8 cellular contexts compared by ENCODE assay signal in genomic region chr1:108214641-108215465, GRCh38. TPM values are rescaled to one million over a fixed set of nuclear protein-coding genes. Genes with fewer than 3 reads are reported as not detected.
DNase-seq lines count a peak whose midpoint lies in the region; ATAC-seq, FAIRE-seq and TF ChIP-seq lines count a peak whose summit lies in the region.
"Not testable (repeated sequence)": the region's sequence is repeated elsewhere in the genome, so short reads cannot be mapped to it uniquely, and the experiment has no call there.

No MANE protein-coding gene starts in this region.

- H4K20me1 ChIP-seq in GM12878 (ENCODE audit: control insufficient read depth, insufficient read depth): not testable (repeated sequence)

- not testable (repeated sequence) for BruUV-seq in Panc1 (replicated peaks; lab: Mats Ljungman, UMichigan); GM12878 (replicated peaks; lab: Mats Ljungman, UMichigan)

- not testable (repeated sequence) for ATAC-seq in Panc1
- ATAC-seq in GM12878: peak; percentile 69

- not testable (repeated sequence) for H3K4me1 ChIP-seq in Panc1 (ENCODE audit: control insufficient read depth, insufficient read depth, low read length); GM12878 (ENCODE audit: control insufficient read depth, insufficient read depth, low read length)

- H3K36me3 Mint-ChIP-seq in nephron (ENCODE audit: low read depth): not testable (repeated sequence)

- not testable (repeated sequence) for H3K27ac ChIP-seq in Panc1 (ENCODE audit: low read length); GM12878 (ENCODE audit: control insufficient read depth, insufficient read depth)

- not testable (repeated sequence) for H3K4me3 Mint-ChIP-seq in nephron

- not testable (repeated sequence) for H3K27me3 ChIP-seq in Panc1 (ENCODE audit: control insufficient read depth, insufficient read depth, low read length); GM12878 (replicated peaks in 1 of 2; ENCODE audit: control insufficient read depth in 2 of 2, insufficient read depth in 2 of 2, low read length in 1 of 2)

- not testable (repeated sequence) for H3K4me1 Mint-ChIP-seq in nephron

- in situ Hi-C loops in ACHN (cut with HindIII; ENCODE audit: low pct_ligation_motif_present, low pct_unique_long_range_greater_than_20kb, low sequenced_read_pairs); Panc1 (cut with HindIII; ENCODE audit: low pct_unique_long_range_greater_than_20kb, low sequenced_read_pairs); GM12878 (cut with MboI): not testable (repeated sequence)

- H3K27me3 Mint-ChIP-seq in nephron (ENCODE audit: low read depth): not testable (repeated sequence)

- not testable (repeated sequence) for H3K79me2 ChIP-seq in GM12878 (ENCODE audit: control insufficient read depth, insufficient read depth, low read length)

- H3K36me3 ChIP-seq in Panc1 (ENCODE audit: control insufficient read depth, insufficient read depth, low read length); GM12878 (ENCODE audit: control insufficient read depth in 2 of 2, insufficient read depth in 2 of 2, low read length in 1 of 2): not testable (repeated sequence)

- peak; percentile 62 for FAIRE-seq in GM12878 (lab: Jason Lieb, UNC)
- peak; percentile 99 for FAIRE-seq in frontal cortex (lab: Jason Lieb, UNC)

- SMC1A ChIA-PET in GM12878 (lab: Charles Lee; ENCODE audit: uncharacterized antibody, unreplicated experiment): interaction anchor here (0.9 kb wide), 2 partner anchors 346 to 429 kb away, joined by 3 read pairs; no protein-coding TSS in a partner anchor

- not testable (repeated sequence) for H3K9me3 ChIP-seq in Panc1 (ENCODE audit: control insufficient read depth, insufficient read depth, low read depth, low read length); GM12878 (replicated peaks; ENCODE audit: control insufficient read depth, insufficient read depth, low read length)

- TF ChIP-seq EP300 in GM12878 (IDR thresholded peaks at IDR 0.05; ENCODE audit: borderline replicate concordance in 1 of 2, control insufficient read depth in 1 of 2, low read depth in 2 of 2, low read length in 2 of 2): not testable (repeated sequence)

- peak; percentile 44 for TF ChIP-seq CTCF in GM12865 (IDR thresholded peaks at IDR 0.05; ENCODE audit: insufficient read depth, low read depth, low read length, missing control alignments)
- peak; percentile 26 for TF ChIP-seq CTCF in HFF-Myc (IDR thresholded peaks at IDR 0.05; ENCODE audit: low read depth, low read length, missing control alignments)
- peak; percentile 38; the same call in 1 of the 2 replicates for TF ChIP-seq CTCF in Panc1 (IDR thresholded peaks at IDR 0.05)
- peak; percentile 29 to 49 (median 36); a peak in 5 of 6 replicates for TF ChIP-seq CTCF in GM12878 (IDR thresholded peaks at IDR 0.05 in 2 of 3, conservative IDR thresholded peaks at IDR 0.05 in 1 of 3; ENCODE audit: control insufficient read depth in 2 of 3, extremely low read depth in 1 of 3, insufficient read depth in 1 of 3, low read depth in 3 of 3, low read length in 3 of 3)
- TF ChIP-seq CTCF in nephron (IDR thresholded peaks at IDR 0.05; ENCODE audit: unreplicated experiment in 3 of 3): peak; percentile 69 to 77 (median 72)

- not testable (repeated sequence) for H2AFZ ChIP-seq in GM12878 (ENCODE audit: control insufficient read depth, low read depth, low read length)

- CTCF ChIA-PET in Panc1 (lab: Charles Lee): not testable (repeated sequence)
- CTCF ChIA-PET in GM12878 (lab: Yijun Ruan, JAX): interaction anchor here (0.6 to 1.3 kb wide), 3 partner anchors 14 to 345 kb away, joined by 3 read pairs; partner anchors contain the start of gene EEIG2

- TF ChIP-seq RAD21 in GM12878 (IDR thresholded peaks at IDR 0.05; ENCODE audit: insufficient read depth, low read depth, low read length): peak; percentile 55

- POLR2A ChIA-PET in Panc1 (lab: Charles Lee); GM12878 (lab: Charles Lee): not testable (repeated sequence)

- not testable (repeated sequence) for TF ChIP-seq POLR2A in GM12878 (IDR thresholded peaks at IDR 0.05; ENCODE audit: low read depth, low read length)

- H3K27ac Mint-ChIP-seq in nephron: not testable (repeated sequence)

- not testable (repeated sequence) for H3K9me3 Mint-ChIP-seq in nephron

- WGBS in GM12878 (ENCODE audit: insufficient coverage, insufficient replicate concordance, low lambda C conversion rate, missing lambda C conversion rate): 5% methylated on average over 3 of the region's 5 CpGs

- H3K4me3 ChIP-seq in GM12865 (ENCODE audit: low read depth, low read length); HFF-Myc (replicated peaks; ENCODE audit: low read depth, low read length); Panc1 (ENCODE audit: low read depth in 2 of 2, low read length in 2 of 2); GM12878: not testable (repeated sequence)

- DNase-seq in ACHN (peak; percentile 50), NCI-H1092 treated with DMSO at 0.1 percent for 48 hours (lab: John Stamatoyannopoulos, UW) (peak; percentile 37)
- DNase-seq in GM12865 (ENCODE audit: low read depth); HFF-Myc (ENCODE audit: extremely low read depth, low read depth); Panc1 (ENCODE audit: low read depth, low spot score); GM12878 (ENCODE audit: low read depth, low spot score); frontal cortex (ENCODE audit: low spot score in 2 of 2): not testable (repeated sequence)

- not testable (repeated sequence) for H3K9ac ChIP-seq in GM12878 (ENCODE audit: control insufficient read depth, insufficient read depth, low read length)

- intact Hi-C loops in Panc1 (cut with micrococcal nuclease; ENCODE audit: unreplicated experiment); GM12878 (cut with micrococcal nuclease; ENCODE audit: unreplicated experiment): not testable (repeated sequence)

- H3K4me2 ChIP-seq in GM12878 (ENCODE audit: control insufficient read depth, insufficient read depth): not testable (repeated sequence)

- RAD21 ChIA-PET in GM12878 (lab: Charles Lee; ENCODE audit: unreplicated experiment): interaction anchor here (0.9 kb wide), 1 partner anchor 346 kb away, joined by 3 read pairs; no protein-coding TSS in a partner anchor

TF ChIP-seq in GM12878, 131 proteins besides CTCF, POLR2A, EP300 and RAD21 (continues in another document):
- peak; percentile 87 for TF ChIP-seq ZNF384 (IDR thresholded peaks at IDR 0.05; ENCODE audit: borderline replicate concordance, low read depth, low read length)
- TF ChIP-seq SMC3 (IDR thresholded peaks at IDR 0.05; ENCODE audit: borderline replicate concordance, low read length): peak; percentile 36; the same call in 1 of the 2 replicates

RNA-seq across cellular contexts. Expression of gene SLC25A24, which starts 14.7 kb away (rescaled TPM):
- 31.8 TPM for total RNA-seq in Panc1 (2021; ENCODE audit: unreplicated experiment)
- 15.3 TPM for polyA plus RNA-seq in Panc1 (2012; ENCODE audit: insufficient read length)
- 17.5 and 19.0 TPM in 2 replicates for total RNA-seq in GM12878 (2013; cell fraction: nucleolus; rRNA removed)
- 12.6 and 15.0 TPM in 2 replicates for total RNA-seq in GM12878 (2014; rRNA removed)
- total RNA-seq in GM12878 (2014; rRNA removed; fragmentation: Illumina TruSeq; extraction: Trizol): 17.0 and 17.1 TPM in 2 replicates
- 11.6 and 11.8 TPM in 2 replicates for total RNA-seq in GM12878 (2021)
- polyA plus RNA-seq in GM12878 (2011; ENCODE audit: low read depth): 1.1 TPM
- polyA plus RNA-seq in GM12878 (2011; rRNA removed): 17.7 and 31.1 TPM in 2 replicates
- polyA plus RNA-seq in GM12878 (2011; cell fraction: cytosol; rRNA removed): 5.6 and 6.7 TPM in 2 replicates
- polyA plus RNA-seq in GM12878 (2011; cell fraction: nucleus; rRNA removed): 7.7 and 10.8 TPM in 2 replicates
- polyA plus RNA-seq in GM12878 (2012): 1.2 and 1.9 TPM in 2 replicates
- polyA plus RNA-seq in GM12878 (2014; fragmentation: Illumina TruSeq; extraction: Trizol): 15.8 and 24.3 TPM in 2 replicates
- 1 to 10 TPM; 4.0 to 6.3 TPM for polyA plus RNA-seq in GM12878 (2014; fragmentation: Nextera tagmentation; extraction: Ambion mirVana)
- 9.4 and 10.8 TPM in 2 replicates for polyA plus RNA-seq in GM12878 (2014; rRNA removed)
- polyA plus RNA-seq in GM12878 (2016; fragmentation: Nextera tagmentation; extraction: Ambion mirVana): 10 to 100 TPM; 20.1 to 20.6 TPM
- polyA minus RNA-seq in GM12878 (2011; rRNA and poly(A)+ RNA removed): 9.5 and 11.6 TPM in 2 replicates
- polyA minus RNA-seq in GM12878 (2011; cell fraction: cytosol; rRNA and poly(A)+ RNA removed): 4.9 and 5.4 TPM in 2 replicates
- polyA minus RNA-seq in GM12878 (2011; cell fraction: nucleus; rRNA and poly(A)+ RNA removed): 8.7 and 12.4 TPM in 2 replicates
- 37.5 TPM for total RNA-seq in frontal cortex

RNA-seq across cellular contexts. Expression of gene NBPF4, which starts 29.0 kb away (rescaled TPM):
- total RNA-seq in Panc1 (2021; ENCODE audit: unreplicated experiment): not detected
- not detected for polyA plus RNA-seq in Panc1 (2012; ENCODE audit: insufficient read length)
- total RNA-seq in GM12878 (2013; cell fraction: nucleolus; rRNA removed): not detected in 2 replicates
- total RNA-seq in GM12878 (2014; rRNA removed): not detected in 2 replicates
- not detected in 2 replicates for total RNA-seq in GM12878 (2014; rRNA removed; fragmentation: Illumina TruSeq; extraction: Trizol)
- total RNA-seq in GM12878 (2021): not detected in 2 replicates
- polyA plus RNA-seq in GM12878 (2011; ENCODE audit: low read depth): not detected
- polyA plus RNA-seq in GM12878 (2011; rRNA removed): not detected in 2 replicates
- polyA plus RNA-seq in GM12878 (2011; cell fraction: cytosol; rRNA removed): not detected in 2 replicates
- polyA plus RNA-seq in GM12878 (2011; cell fraction: nucleus; rRNA removed): not detected in 2 replicates
- not detected in 2 replicates for polyA plus RNA-seq in GM12878 (2012)
- polyA plus RNA-seq in GM12878 (2014; fragmentation: Illumina TruSeq; extraction: Trizol): not detected in 2 replicates
- polyA plus RNA-seq in GM12878 (2014; fragmentation: Nextera tagmentation; extraction: Ambion mirVana): not detected
- not detected in 2 replicates for polyA plus RNA-seq in GM12878 (2014; rRNA removed)
- not detected for polyA plus RNA-seq in GM12878 (2016; fragmentation: Nextera tagmentation; extraction: Ambion mirVana)
- polyA minus RNA-seq in GM12878 (2011; rRNA and poly(A)+ RNA removed): not detected in 2 replicates
- polyA minus RNA-seq in GM12878 (2011; cell fraction: cytosol; rRNA and poly(A)+ RNA removed): not detected in 2 replicates
- not detected in 2 replicates for polyA minus RNA-seq in GM12878 (2011; cell fraction: nucleus; rRNA and poly(A)+ RNA removed)
- not detected for total RNA-seq in frontal cortex
